In the genomic region with DNA sequence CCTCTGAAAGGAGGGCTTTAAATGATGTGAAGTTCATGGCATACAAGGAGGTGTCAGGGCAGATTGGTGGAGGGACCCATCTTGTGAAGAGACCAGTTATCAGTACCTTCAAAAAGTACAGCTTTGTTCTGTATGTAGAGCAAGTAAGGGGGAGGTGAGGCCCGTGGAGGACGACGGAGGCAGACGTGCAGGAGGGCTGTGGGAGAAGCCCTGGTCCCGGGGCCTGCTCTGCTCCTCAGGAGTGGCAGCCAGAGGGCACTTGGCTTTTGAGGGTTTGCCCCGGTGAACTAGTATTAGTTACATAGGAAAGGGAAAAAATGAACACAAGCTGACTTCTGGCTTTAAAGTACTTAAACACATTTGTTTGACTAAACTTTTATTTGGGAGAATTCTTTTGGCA, we compare ENCODE assay signal across 17 cellular contexts. TPM values are rescaled to one million over a fixed set of nuclear protein-coding genes. Genes with fewer than 3 reads are reported as not detected.
DNase-seq lines count a peak whose midpoint lies in the region; ATAC-seq and TF ChIP-seq lines count a peak whose summit lies in the region.
"Had no signal": no experiment of that assay in that cellular context is flagged by ENCODE, and none has a peak within 500 bp of the region (broad histone marks: within the 10 kb centered on the region; RNA-seq: fewer than 3 reads in every experiment).

No MANE protein-coding gene starts in this region.

- no peak overlapping the region for H3K27ac ChIP-seq in ascending aorta
- H3K27ac ChIP-seq: HL-60 had no signal

- H3K27me3 ChIP-seq in ascending aorta: no peaks in the 10 kb centered on the region

- no peak overlapping the region for H3K4me3 Mint-ChIP-seq in stimulated activated naive CD8-positive, alpha-beta T cell treated with anti-CD3 and anti-CD28 coated beads, Interleukin-15, Interleukin-2, amounts not matched to agents 100 ng/mL and 50 ng/mL, for 24 hours
- no peak overlapping the region for H3K4me3 Mint-ChIP-seq in activated naive CD8-positive, alpha-beta T cell
- H3K4me3 Mint-ChIP-seq in naive B cell: no peak overlapping the region
- H3K4me3 Mint-ChIP-seq: B cell had no signal

- intact Hi-C loops in ascending aorta (cut with DNase I): no loop called here

- peaks cover 42% of the 10 kb centered on the region for H3K36me3 Mint-ChIP-seq in stimulated activated naive CD8-positive, alpha-beta T cell treated with anti-CD3 and anti-CD28 coated beads, Interleukin-15, Interleukin-2, amounts not matched to agents 100 ng/mL and 50 ng/mL, for 24 hours (ENCODE audit: low read depth)
- peaks cover 13% of the 10 kb centered on the region for H3K36me3 Mint-ChIP-seq in activated naive CD8-positive, alpha-beta T cell
- peaks cover 15 to 21% of the 10 kb centered on the region in 2 donors for H3K36me3 Mint-ChIP-seq in naive B cell

- no peaks in the 10 kb centered on the region for H3K4me1 ChIP-seq in ascending aorta

- no peaks in the 10 kb centered on the region for H3K9me3 ChIP-seq in ascending aorta

- no peak for TF ChIP-seq CTCF in ascending aorta (IDR thresholded peaks at IDR 0.05)

- peaks cover 4% of the 10 kb centered on the region for H3K4me1 Mint-ChIP-seq in stimulated activated naive CD8-positive, alpha-beta T cell treated with anti-CD3 and anti-CD28 coated beads, Interleukin-15, Interleukin-2, amounts not matched to agents 100 ng/mL and 50 ng/mL, for 24 hours (ENCODE audit: low read depth)
- peaks cover 3% of the 10 kb centered on the region for H3K4me1 Mint-ChIP-seq in activated naive CD8-positive, alpha-beta T cell (ENCODE audit: low read depth)
- H3K4me1 Mint-ChIP-seq in naive B cell: peaks cover 9 to 14% (median 14%) of the 10 kb centered on the region in 3 donors

- no peaks in the 10 kb centered on the region for H3K27me3 Mint-ChIP-seq in stimulated activated naive CD8-positive, alpha-beta T cell treated with anti-CD3 and anti-CD28 coated beads, Interleukin-15, Interleukin-2, amounts not matched to agents 100 ng/mL and 50 ng/mL, for 24 hours
- no peaks in the 10 kb centered on the region for H3K27me3 Mint-ChIP-seq in activated naive CD8-positive, alpha-beta T cell
- no peaks in the 10 kb centered on the region for H3K27me3 Mint-ChIP-seq in naive B cell
- H3K27me3 Mint-ChIP-seq: B cell had no signal

- peak overlapping the region; percentile 14 for H3K27ac Mint-ChIP-seq in stimulated activated naive CD8-positive, alpha-beta T cell treated with anti-CD3 and anti-CD28 coated beads, Interleukin-15, Interleukin-2, amounts not matched to agents 100 ng/mL and 50 ng/mL, for 24 hours
- H3K27ac Mint-ChIP-seq in activated naive CD8-positive, alpha-beta T cell: peak overlapping the region; percentile 84
- peak overlapping the region in 4 of 6 donors; percentile 21 to 75 (median 57) for H3K27ac Mint-ChIP-seq in naive B cell

- H3K36me3 ChIP-seq in ascending aorta: peaks cover 60 to 62% of the 10 kb centered on the region in 2 donors

- no peaks in the 10 kb centered on the region for H3K9me3 Mint-ChIP-seq in stimulated activated naive CD8-positive, alpha-beta T cell treated with anti-CD3 and anti-CD28 coated beads, Interleukin-15, Interleukin-2, amounts not matched to agents 100 ng/mL and 50 ng/mL, for 24 hours
- H3K9me3 Mint-ChIP-seq in activated naive CD8-positive, alpha-beta T cell (ENCODE audit: low read depth): no peaks in the 10 kb centered on the region
- H3K9me3 Mint-ChIP-seq in naive B cell: no peaks in the 10 kb centered on the region

- H3K4me3 ChIP-seq in ascending aorta: no peak overlapping the region

- DNase-seq in stimulated activated naive CD8-positive, alpha-beta T cell treated with anti-CD3 and anti-CD28 coated beads, Interleukin-15, Interleukin-2, amounts not matched to agents 100 U/mL and 50 U/mL, for 24 hours: no peak
- DNase-seq in naive B cell: no peak
- no peak for DNase-seq in ascending aorta (ENCODE audit: low spot score in 2 of 2)
- DNase-seq in NCI-H1105 treated with DMSO at 0.1 percent for 48 hours (lab: John Stamatoyannopoulos, UW): no peak
- DNase-seq: ACHN, GF-D8, KBM-7, NCI-H1092, NCI-H1694, NCI-H2107, NCI-H446, PC-3 had no signal

- no peak for ATAC-seq in stimulated activated naive CD8-positive, alpha-beta T cell treated with anti-CD3 and anti-CD28 coated beads, Interleukin-15, Interleukin-2, amounts not matched to agents 100 U/mL and 50 U/mL, for 24 hours
- ATAC-seq in naive B cell (ENCODE audit: low read depth in 2 of 2) (no peak), HG03565 (IDR thresholded peaks at IDR 0.05; ENCODE audit: unreplicated experiment) (no peak)
- ATAC-seq: PC-3 had no signal

RNA-seq across cellular contexts. Expression of gene COG3, which starts 42.1 kb away (rescaled TPM):
- polyA plus RNA-seq in naive B cell (ENCODE audit: low read depth in 6 of 6): 10 to 100 TPM; 12.4 to 63.1 (median 29.9) TPM
- total RNA-seq in ascending aorta: 5.7 TPM

Comparison
In these comparisons a context has a peak if more than half of its experiments do, and no peak if none do; other contexts are left out.
1. H3K27ac Mint-ChIP-seq: peak in every context shown above with its lines; median percentile 84 in activated naive CD8-positive, alpha-beta T cell; 57 in naive B cell; 14 in stimulated activated naive CD8-positive, alpha-beta T cell treated with anti-CD3 and anti-CD28 coated beads, Interleukin-15, Interleukin-2, amounts not matched to agents 100 ng/mL and 50 ng/mL, for 24 hours.